ENCODE assay signal across 20 cellular contexts in genomic region chr10:131788386-131788785, GRCh38.
DNase-seq lines count a peak whose midpoint lies in the region; ATAC-seq, FAIRE-seq and TF ChIP-seq lines count a peak whose summit lies in the region.
"Had no signal": no experiment of that assay in that cellular context is flagged by ENCODE, and none has a peak within 500 bp of the region (broad histone marks: within the 10 kb centered on the region; RNA-seq: fewer than 3 reads in every experiment).

No MANE protein-coding gene starts in this region.

- H3K4me1 ChIP-seq in right lobe of liver (no peaks in the 10 kb centered on the region), HepG2 (ENCODE audit: insufficient read depth, low read length) (no peaks in the 10 kb centered on the region), H1 (replicated peaks in 1 of 4; ENCODE audit: control insufficient read depth in 3 of 4, insufficient read depth in 4 of 4, low read length in 3 of 4) (peaks cover 0 to 7% (median 3%) of the 10 kb centered on the region in 4 experiments; a peak in 4 of 7 replicates)

- H3K4me1 Mint-ChIP-seq in activated CD8-positive, alpha-beta memory T cell treated with anti-CD3 and anti-CD28 coated beads, Interleukin-2, amount 10 ng/mL, durations not matched to agents 7 days and 5 days = no peaks in the 10 kb centered on the region

- no peak overlapping the region for H2BK20ac ChIP-seq in H1 (ENCODE audit: low read length)

- no peaks in the 10 kb centered on the region for H3K79me2 ChIP-seq in HepG2 (ENCODE audit: insufficient read depth, low read length)
- no peaks in the 10 kb centered on the region for H3K79me2 ChIP-seq in H1 (ENCODE audit: control insufficient read depth in 1 of 2, insufficient read depth in 2 of 2, low read length in 2 of 2)

- H3K4me3 ChIP-seq in right lobe of liver (no peak overlapping the region), HepG2 (replicated peaks in 1 of 3; ENCODE audit: insufficient read depth in 1 of 3, low read depth in 2 of 3, low read length in 3 of 3) (no peak overlapping the region), H1 (ENCODE audit: extremely low read depth in 1 of 4, insufficient read depth in 2 of 4, low read depth in 3 of 4, low read length in 4 of 4) (no peak overlapping the region)
- H3K4me3 ChIP-seq: GM23248, SK-N-MC had no signal

- no peak for FAIRE-seq in HepG2 (lab: Jason Lieb, UNC)
- FAIRE-seq in H1 (lab: Jason Lieb, UNC) = peak; percentile 60
- FAIRE-seq: A204.1, GM12892 had no signal

- no peak overlapping the region for H3K56ac ChIP-seq in H1 (replicated peaks; ENCODE audit: insufficient read length, low read depth, low read length)

- H3K27me3 Mint-ChIP-seq in activated CD8-positive, alpha-beta memory T cell treated with anti-CD3 and anti-CD28 coated beads, Interleukin-2, amount 10 ng/mL, durations not matched to agents 7 days and 5 days = no peaks in the 10 kb centered on the region

- no peak overlapping the region for H4K8ac ChIP-seq in H1 (ENCODE audit: extremely low read depth, insufficient read depth, low read length)

- no TSS peak for BruUV-seq in HepG2 (replicated peaks; lab: Mats Ljungman, UMichigan)

- H3K4me3 Mint-ChIP-seq in activated CD8-positive, alpha-beta memory T cell treated with anti-CD3 and anti-CD28 coated beads, Interleukin-2, amount 10 ng/mL, durations not matched to agents 7 days and 5 days = no peak overlapping the region

- H2BK15ac ChIP-seq in H1 (ENCODE audit: low read length) = no peak overlapping the region

- no peak overlapping the region for H2AK5ac ChIP-seq in H1 (ENCODE audit: low read depth, low read length)

- H3K27ac ChIP-seq in right lobe of liver (no peak overlapping the region), HepG2 (ENCODE audit: extremely low read length, insufficient read depth, low read length) (no peak overlapping the region), H1 (ENCODE audit: low read depth, low read length) (no peak overlapping the region), RWPE1 (no peak overlapping the region)
- H3K27ac ChIP-seq: GM23248, SK-N-MC had no signal

- H3K4ac ChIP-seq in H1 (replicated peaks; ENCODE audit: insufficient read length, low read depth, low read length) = peak overlapping the region; percentile 79

- in situ Hi-C loops in HepG2 (cut with HindIII; ENCODE audit: extremely low pct_ligation_motif_present, low pct_unique_long_range_greater_than_20kb) = loop anchor here (10.0 kb wide), 1 partner anchor 334 kb away; no protein-coding TSS in a partner anchor

- H3K9me3 Mint-ChIP-seq in activated CD8-positive, alpha-beta memory T cell treated with anti-CD3 and anti-CD28 coated beads, Interleukin-2, amount 10 ng/mL, durations not matched to agents 7 days and 5 days (ENCODE audit: low read depth) = no peaks in the 10 kb centered on the region

- TF ChIP-seq POLR2A in right lobe of liver (IDR thresholded peaks at IDR 0.05) = no peak
- no peak for TF ChIP-seq POLR2A in HepG2 (IDR thresholded peaks at IDR 0.05; ENCODE audit: insufficient read depth in 1 of 2, low read depth in 2 of 2, low read length in 2 of 2)
- no peak for TF ChIP-seq POLR2A in H1 (IDR thresholded peaks at IDR 0.05; ENCODE audit: control extremely low read depth in 1 of 2, low read depth in 2 of 2, low read length in 2 of 2)

- WGBS in right lobe of liver (ENCODE audit: insufficient coverage, low coverage, low lambda C conversion rate, missing lambda C conversion rate) = 17% methylated on average over 3 of the region's 6 CpGs
- whole genome bisulfite sequencing in HepG2 (ENCODE audit: low lambda C conversion rate) = 18% methylated on average over 6 of the region's 6 CpGs
- WGBS in H1 (ENCODE audit: extremely low coverage in 1 of 2, insufficient coverage in 1 of 2, insufficient read length in 1 of 2, insufficient replicate concordance in 2 of 2, low coverage in 1 of 2, low lambda C conversion rate in 2 of 2, missing lambda C conversion rate in 1 of 2), 2 experiments = 57% methylated on average over 6 of the region's 6 CpGs; no CpG with 5 or more reads in 1 of the 2 experiments

- H4K5ac ChIP-seq in H1 (ENCODE audit: insufficient read length, low read depth, low read length) = no peak overlapping the region

- no peak overlapping the region for H3K23ac ChIP-seq in H1 (ENCODE audit: insufficient read length)

- no peaks in the 10 kb centered on the region for H3K79me1 ChIP-seq in H1 (ENCODE audit: low read depth, low read length)

- peak overlapping the region; percentile 57 for H2BK120ac ChIP-seq in H1 (replicated peaks; ENCODE audit: low read depth, low read length)

- H3K9ac ChIP-seq in HepG2 (ENCODE audit: insufficient read depth, low read depth, low read length) (no peak overlapping the region), H1 (replicated peaks in 1 of 4; ENCODE audit: extremely low read depth in 1 of 4, low read depth in 3 of 4, low read length in 3 of 4) (no peak overlapping the region)
- H3K9ac ChIP-seq: GM23248 had no signal

- H3K36me3 Mint-ChIP-seq in activated CD8-positive, alpha-beta memory T cell treated with anti-CD3 and anti-CD28 coated beads, Interleukin-2, amount 10 ng/mL, durations not matched to agents 7 days and 5 days = no peaks in the 10 kb centered on the region

- intact Hi-C loops in right lobe of liver (cut with DNase I) (loop anchor here in 1 of 2 donors (10.0 kb wide), 1 partner anchor 334 kb away; no protein-coding TSS in a partner anchor), HepG2 (cut with micrococcal nuclease; ENCODE audit: unreplicated experiment) (no loop called here)

- H2AFZ ChIP-seq in HepG2 (ENCODE audit: low read length) = no peak overlapping the region
- H2AFZ ChIP-seq in H1 (ENCODE audit: low read length) = peak overlapping the region; percentile 36; the same call in 1 of the 2 replicates
- H2AFZ ChIP-seq: GM23248 had no signal

- DNase-seq in right lobe of liver (no peak), HepG2 (ENCODE audit: low spot score) (no peak), H1 (ENCODE audit: low read depth in 1 of 2, low spot score in 2 of 2) (no peak), left lobe of liver (ENCODE audit: low spot score) (peak; percentile 41), cerebellar cortex (ENCODE audit: low spot score) (no peak), RWPE1 (ENCODE audit: low spot score) (no peak)
- DNase-seq in activated CD8-positive, alpha-beta memory T cell treated with anti-CD3 and anti-CD28 coated beads, Interleukin-2, amount 10 ng/mL, durations not matched to agents 7 days and 5 days = no peak
- DNase-seq: C1 segment of cervical spinal cord, GF-D8, GM23248, KG1, NCI-H1092, NCI-H2081 treated with DMSO at 0.1 percent for 48 hours, NCI-H446 treated with DMSO at 0.1 percent for 48 hours, Right ventricle myocardium superior had no signal

- TF ChIP-seq RAD21 in HepG2 (CRISPR knock-in tag; IDR thresholded peaks at IDR 0.05) (no peak), H1 (IDR thresholded peaks at IDR 0.05 in 1 of 2, conservative IDR thresholded peaks at IDR 0.05 in 1 of 2; ENCODE audit: low read depth in 2 of 2, low read length in 2 of 2) (no peak)

- H4K91ac ChIP-seq in H1 (replicated peaks; ENCODE audit: insufficient read length, low read length) = peak overlapping the region; percentile 59

- no peak overlapping the region for H3K14ac ChIP-seq in H1 (ENCODE audit: insufficient read length)

- H3K27me3 ChIP-seq in right lobe of liver (no peaks in the 10 kb centered on the region), HepG2 (ENCODE audit: control insufficient read depth in 1 of 2, insufficient read depth in 2 of 2, low read length in 2 of 2) (0 out of 5 replicates have a peak, but pooled peaks cover 0 to 9% of the 10 kb centered on the region in 2 experiments), H1 (replicated peaks in 1 of 4; ENCODE audit: control insufficient read depth in 3 of 4, extremely low read depth in 1 of 4, insufficient read depth in 3 of 4, low read length in 3 of 4) (no peaks in the 10 kb centered on the region; a peak in 1 of 7 replicates)

- no peaks in the 10 kb centered on the region for H3K23me2 ChIP-seq in H1 (ENCODE audit: low read depth, low read length)

- H3K18ac ChIP-seq in H1 (ENCODE audit: extremely low read depth, low read length) = no peak overlapping the region

- POLR2A ChIA-PET in HepG2 (lab: Yijun Ruan, JAX) (no interaction called here), H1 (lab: Charles Lee; ENCODE audit: partially characterized antibody) (no interaction called here), RWPE1 (lab: Yijun Ruan, JAX; ENCODE audit: low non-redundant PET) (no interaction called here)

- CTCF ChIA-PET in HepG2 (lab: Yijun Ruan, JAX; ENCODE audit: low intra/inter-chr PET ratio, low total read pairs) = no interaction called here
- CTCF ChIA-PET in H1 (lab: Charles Lee; ENCODE audit: partially characterized antibody) = interaction anchor here (0.6 to 3.7 kb wide), 13 partner anchors 12 to 1186 kb away, joined by 3 to 29 read pairs (median 5); no protein-coding TSS in a partner anchor
- CTCF ChIA-PET in RWPE1 (lab: Yijun Ruan, JAX) = interaction anchor here (0.5 to 0.6 kb wide), 2 partner anchors 337 to 429 kb away, joined by 3 to 4 read pairs; no protein-coding TSS in a partner anchor
- CTCF ChIA-PET in activated CD8-positive, alpha-beta memory T cell treated with anti-CD3 and anti-CD28 coated beads, Interleukin-2, amount 10 ng/mL, durations not matched to agents 7 days and 5 days (lab: Charles Lee) = no interaction called here

- H3K4me2 ChIP-seq in HepG2 (ENCODE audit: low read depth, low read length) = no peak overlapping the region
- no peak overlapping the region for H3K4me2 ChIP-seq in H1 (ENCODE audit: insufficient read depth in 1 of 2, low read depth in 2 of 2, low read length in 2 of 2)

- TF ChIP-seq EP300 in HepG2 (IDR thresholded peaks at IDR 0.05; ENCODE audit: low read depth in 2 of 2, low read length in 2 of 2) (no peak), HepG2 (CRISPR knock-in tag; IDR thresholded peaks at IDR 0.05; ENCODE audit: borderline replicate concordance) (no peak), H1 (IDR thresholded peaks at IDR 0.05; ENCODE audit: borderline replicate concordance in 1 of 2, low read depth in 2 of 2, low read length in 2 of 2) (no peak)

- H3K9me3 ChIP-seq in right lobe of liver (no peaks in the 10 kb centered on the region), HepG2 (ENCODE audit: low read length) (no peaks in the 10 kb centered on the region), H1 (ENCODE audit: insufficient read depth in 2 of 2, low read depth in 1 of 2, low read length in 1 of 2) (peaks cover 5 to 6% of the 10 kb centered on the region in 2 experiments; a peak in 1 of 4 replicates)

- peak overlapping the region; percentile 23; the same call in 1 of the 2 replicates for H2BK12ac ChIP-seq in H1 (ENCODE audit: low read depth, low read length)

- H3K36me3 ChIP-seq in right lobe of liver = no peaks in the 10 kb centered on the region
- no peaks in the 10 kb centered on the region for H3K36me3 ChIP-seq in HepG2 (replicated peaks in 1 of 2; ENCODE audit: control insufficient read depth in 1 of 2, insufficient read depth in 2 of 2, low read length in 2 of 2)
- no peaks in the 10 kb centered on the region for H3K36me3 ChIP-seq in H1 (ENCODE audit: control insufficient read depth in 2 of 4, insufficient read depth in 4 of 4, low read length in 3 of 4)

- no peak for TF ChIP-seq CTCF in right lobe of liver (IDR thresholded peaks at IDR 0.05)
- no peak for TF ChIP-seq CTCF in HepG2 (CRISPR knock-in tag; IDR thresholded peaks at IDR 0.05)
- TF ChIP-seq CTCF in H1 (IDR thresholded peaks at IDR 0.05; ENCODE audit: control extremely low read depth in 1 of 3, insufficient read depth in 1 of 3, low read depth in 1 of 3, low read length in 3 of 3) = no peak
- TF ChIP-seq CTCF in RWPE1 (conservative IDR thresholded peaks at IDR 0.05; ENCODE audit: low read depth) = no peak

- peak overlapping the region; percentile 6; the same call in 1 of the 2 replicates for H2BK5ac ChIP-seq in H1 (ENCODE audit: low read depth, low read length)

- ATAC-seq in right lobe of liver (peak; percentile 31 to 47 (median 39)), HepG2 (no peak), left lobe of liver (peak; percentile 50), esophagus mucosa (no peak)
- no peak for ATAC-seq in activated CD8-positive, alpha-beta memory T cell treated with anti-CD3 and anti-CD28 coated beads, Interleukin-2, amount 10 ng/mL, durations not matched to agents 7 days and 5 days
- ATAC-seq: Panc1 had no signal

- H4K20me1 ChIP-seq in HepG2 (ENCODE audit: insufficient read depth, low read length) (no peaks in the 10 kb centered on the region), H1 (replicated peaks in 1 of 2; ENCODE audit: control insufficient read depth in 1 of 2, insufficient read depth in 2 of 2, low read length in 2 of 2) (no peaks in the 10 kb centered on the region)

- H3K27ac Mint-ChIP-seq in activated CD8-positive, alpha-beta memory T cell treated with anti-CD3 and anti-CD28 coated beads, Interleukin-2, amount 10 ng/mL, durations not matched to agents 7 days and 5 days = no peak overlapping the region

Comparison
In these comparisons a context has a peak if more than half of its experiments do, and no peak if none do; other contexts are left out.
1. ATAC-seq: peak in right lobe of liver (4 of 4) and left lobe of liver (single experiment); none in HepG2 (single experiment), esophagus mucosa (single experiment) and activated CD8-positive, alpha-beta memory T cell treated with anti-CD3 and anti-CD28 coated beads, Interleukin-2, amount 10 ng/mL, durations not matched to agents 7 days and 5 days (single experiment).
2. CTCF ChIA-PET loops: an anchor here in H1 (0.6 to 3.7 kb wide) and RWPE1 (0.5 to 0.6 kb wide); none called in HepG2 and activated CD8-positive, alpha-beta memory T cell treated with anti-CD3 and anti-CD28 coated beads, Interleukin-2, amount 10 ng/mL, durations not matched to agents 7 days and 5 days.